Comparison of ENCODE assay signal across 8 cellular contexts in genomic region chr17:17680477-17681186, GRCh38. TPM values are rescaled to one million over a fixed set of nuclear protein-coding genes. Genes with fewer than 3 reads are reported as not detected.
DNase-seq lines count a peak whose midpoint lies in the region; ATAC-seq and TF ChIP-seq lines count a peak whose summit lies in the region.

No MANE protein-coding gene starts in this region.

- TF ChIP-seq CTCF in CD4-positive, alpha-beta T cell (IDR thresholded peaks at IDR 0.05) = no peak
- TF ChIP-seq CTCF in Loucy (conservative IDR thresholded peaks at IDR 0.05; ENCODE audit: low read length) (no peak), coronary artery (IDR thresholded peaks at IDR 0.05) (no peak)

- H2AFZ ChIP-seq in Loucy (ENCODE audit: low read length) (peak overlapping the region; percentile 32; the same call in 1 of the 2 replicates), neuron (ENCODE audit: low read depth, low read length) (no peak overlapping the region)

- POLR2A ChIA-PET in CD4-positive, alpha-beta T cell (lab: Charles Lee) = no interaction called here

- H3K27me3 Mint-ChIP-seq in CD4-positive, alpha-beta T cell = no peaks in the 10 kb centered on the region

- no peaks in the 10 kb centered on the region for H3K36me3 ChIP-seq in Loucy (ENCODE audit: insufficient read depth, low read length)
- H3K36me3 ChIP-seq in neuron (ENCODE audit: insufficient read depth, low read length) = no peaks in the 10 kb centered on the region

- CTCF ChIA-PET in CD4-positive, alpha-beta T cell (lab: Charles Lee) = interaction anchor here (0.8 kb wide), 2 partner anchors 169 to 238 kb away, joined by 3 to 4 read pairs; no protein-coding TSS in a partner anchor

- H3K9me3 Mint-ChIP-seq in CD4-positive, alpha-beta T cell = no peaks in the 10 kb centered on the region

- no peaks in the 10 kb centered on the region for H3K9me2 ChIP-seq in Loucy (replicated peaks; ENCODE audit: low read depth, low read length)

- peaks cover 41% of the 10 kb centered on the region for H3K79me2 ChIP-seq in Loucy (ENCODE audit: insufficient read depth, low read length)

- H3K27me3 ChIP-seq in CD4-positive, alpha-beta T cell (ENCODE audit: control insufficient read depth, insufficient read depth, low read length) = no peaks in the 10 kb centered on the region
- peaks cover 10% of the 10 kb centered on the region for H3K27me3 ChIP-seq in Loucy (ENCODE audit: insufficient read depth, low read length, poor library complexity, severe bottlenecking)
- no peaks in the 10 kb centered on the region for H3K27me3 ChIP-seq in neuron (ENCODE audit: insufficient read depth, low read length)

- peaks cover 46% of the 10 kb centered on the region for H3K4me1 Mint-ChIP-seq in CD4-positive, alpha-beta T cell (ENCODE audit: low read depth)

- intact Hi-C loops in CD4-positive, alpha-beta T cell (cut with DNase I, micrococcal nuclease) = loop anchor here (1.0 to 5.0 kb wide), 6 partner anchors 97 to 353 kb away; no protein-coding TSS in a partner anchor

- H3K4me3 Mint-ChIP-seq in CD4-positive, alpha-beta T cell = peak overlapping the region; percentile 70

- peak overlapping the region; percentile 90 for H3K4me3 ChIP-seq in Loucy (ENCODE audit: low read length, poor library complexity, severe bottlenecking)
- H3K4me3 ChIP-seq in coronary artery = peak overlapping the region; percentile 72
- H3K4me3 ChIP-seq in neuron (ENCODE audit: low read length) = peak overlapping the region; percentile 66

- ATAC-seq in CD4-positive, alpha-beta T cell (ENCODE audit: poor library complexity) = no peak
- ATAC-seq in GM21529 (IDR thresholded peaks at IDR 0.05; ENCODE audit: unreplicated experiment) (no peak), GM21423 (IDR thresholded peaks at IDR 0.05; ENCODE audit: unreplicated experiment) (no peak)

- peak overlapping the region; percentile 6 for H3K27ac Mint-ChIP-seq in CD4-positive, alpha-beta T cell

- H4K20me1 ChIP-seq in Loucy (ENCODE audit: insufficient read depth, low read length, poor library complexity, severe bottlenecking) = peaks cover 30% of the 10 kb centered on the region

- peak overlapping the region; percentile 97 for H3K9ac ChIP-seq in Loucy (ENCODE audit: low read depth, low read length, poor library complexity, severe bottlenecking)

- DNase-seq in CD4-positive, alpha-beta T cell = peak in 1 of 10 experiments; percentile 8
- DNase-seq in coronary artery (ENCODE audit: low spot score) (no peak), NCI-H1105 (lab: John Stamatoyannopoulos, UW) (no peak)
- DNase-seq in effector CD8-positive, alpha-beta T cell (lab: John Stamatoyannopoulos, UW) = no peak

- H3F3A ChIP-seq in Loucy (ENCODE audit: low read depth) = no peaks in the 10 kb centered on the region

- peaks cover 46% of the 10 kb centered on the region for H3K4me1 ChIP-seq in Loucy (ENCODE audit: insufficient read depth, low read length, poor library complexity, severe bottlenecking)
- peaks cover 33% of the 10 kb centered on the region for H3K4me1 ChIP-seq in neuron (ENCODE audit: insufficient read depth, low read length)

- H3K9me3 ChIP-seq in CD4-positive, alpha-beta T cell (ENCODE audit: control insufficient read depth, low read length) = no peaks in the 10 kb centered on the region
- H3K9me3 ChIP-seq in Loucy (ENCODE audit: insufficient read depth, low read depth, low read length) = no peaks in the 10 kb centered on the region
- no peaks in the 10 kb centered on the region for H3K9me3 ChIP-seq in neuron (ENCODE audit: low read length)

- H3K36me3 Mint-ChIP-seq in CD4-positive, alpha-beta T cell (ENCODE audit: low read depth) = peaks cover 5% of the 10 kb centered on the region

- H3K4me2 ChIP-seq in Loucy (ENCODE audit: low read depth, low read length, poor library complexity, severe bottlenecking) = peak overlapping the region; percentile 62

- H3K27ac ChIP-seq in CD4-positive, alpha-beta T cell (ENCODE audit: low read depth, low read length) = no peak overlapping the region
- H3K27ac ChIP-seq in coronary artery = peak overlapping the region; percentile 70 to 82

RNA-seq across cellular contexts. Expression of gene RAI1, which starts 0.6 kb away (rescaled TPM):
- total RNA-seq in CD4-positive, alpha-beta T cell = 10 to 100 TPM; 19.3 to 25.2 TPM
